ENCODE assay signal across 15 cellular contexts in genomic region chr6:140561701-140562100, GRCh38.
DNase-seq lines count a peak whose midpoint lies in the region; ATAC-seq lines count a peak whose summit lies in the region.
"Had no signal": no experiment of that assay in that cellular context is flagged by ENCODE, and none has a peak within 500 bp of the region (broad histone marks: within the 10 kb centered on the region; RNA-seq: fewer than 3 reads in every experiment).

No MANE protein-coding gene starts in this region.

- intact Hi-C loops in sciatic nerve (cut with DNase I), result no loop called here

- ATAC-seq in sciatic nerve, result peak; percentile 50
- no peak for ATAC-seq in HG03139 (IDR thresholded peaks at IDR 0.05; ENCODE audit: unreplicated experiment)
- no peak for ATAC-seq in GM19395 (IDR thresholded peaks at IDR 0.05; ENCODE audit: unreplicated experiment)

- DNase-seq in SIG-M5 treated with dmso at 0.1 percent for 504 hours (lab: John Stamatoyannopoulos, UW; ENCODE audit: unreplicated experiment) (peak; percentile 7), SIG-M5 (lab: John Stamatoyannopoulos, UW) (no peak), MV-4-11 (lab: John Stamatoyannopoulos, UW) (peak; percentile 71), epidermal melanocyte (ENCODE audit: insufficient read length, low spot score) (peak; percentile 40), sciatic nerve (ENCODE audit: low spot score) (no peak), Ammon's horn (ENCODE audit: low spot score) (no peak)
- DNase-seq: 8988T; C1 segment of cervical spinal cord; CD4-positive, alpha-beta memory T cell; COR-L47; DMS153; DMS79 treated with DMSO at 0.1 percent for 48 hours; EL had no signal

Comparison
In these comparisons a context has a peak if more than half of its experiments do, and no peak if none do; other contexts are left out.
1. DNase-seq: peak in SIG-M5 treated with dmso at 0.1 percent for 504 hours (single experiment), MV-4-11 (single experiment) and epidermal melanocyte (single experiment); none in SIG-M5 (single experiment), sciatic nerve (single experiment) and Ammon's horn (single experiment).